Comparison of ENCODE assay signal across 8 cellular contexts in genomic region chr21:17612023-17612564, GRCh38. TPM values are rescaled to one million over a fixed set of nuclear protein-coding genes. Genes with fewer than 3 reads are reported as not detected.
A peak's percentile ranks its signal among the peaks of the same experiment; 100 is the strongest.
DNase-seq lines count a peak whose midpoint lies in the region; ATAC-seq and TF ChIP-seq lines count a peak whose summit lies in the region.

No MANE protein-coding gene starts in this region.

- in situ Hi-C loops in astrocyte of the cerebellum (cut with HindIII; ENCODE audit: low sequenced_read_pairs): no loop called here
- in situ Hi-C loops in gastrocnemius medialis (cut with MboI; ENCODE audit: low sequenced_read_pairs in 4 of 4): no loop called here

- no peaks in the 10 kb centered on the region for H3K27me3 ChIP-seq in Peyer's patch
- H3K27me3 ChIP-seq in iPS DF 6.9 (ENCODE audit: control insufficient read depth, insufficient read depth, low read length): no peaks in the 10 kb centered on the region
- H3K27me3 ChIP-seq in gastrocnemius medialis: peaks cover 8 to 26% (median 11%) of the 10 kb centered on the region in 3 donors

- intact Hi-C loops in gastrocnemius medialis (cut with DNase I; ENCODE audit: low total_unique reads): loop anchor here (10.0 kb wide), 1 partner anchor 313 kb away; no protein-coding TSS in a partner anchor

- WGBS in iPS DF 6.9 (ENCODE audit: insufficient coverage, insufficient read length): no CpG with 5 or more reads among the region's 50 CpGs

- no peak for TF ChIP-seq CTCF in Peyer's patch (IDR thresholded peaks at IDR 0.05)
- TF ChIP-seq CTCF in astrocyte of the cerebellum (IDR thresholded peaks at IDR 0.05; ENCODE audit: low read depth, low read length, missing control alignments): no peak
- no peak for TF ChIP-seq CTCF in gastrocnemius medialis (IDR thresholded peaks at IDR 0.05 in 4 of 5, conservative IDR thresholded peaks at IDR 0.05 in 1 of 5)

- H3K4me3 ChIP-seq in Peyer's patch: peak overlapping the region; percentile 59 to 75 (median 70)
- peak overlapping the region; percentile 92 for H3K4me3 ChIP-seq in astrocyte of the cerebellum (ENCODE audit: low read depth, low read length)
- peak overlapping the region; percentile 90 for H3K4me3 ChIP-seq in iPS DF 6.9 (ENCODE audit: low read length)
- H3K4me3 ChIP-seq in gastrocnemius medialis: peak overlapping the region; percentile 62 to 71 (median 67)

- H3K4me1 ChIP-seq in Peyer's patch (peaks cover 0 to 11% (median 5%) of the 10 kb centered on the region in 4 donors), iPS DF 6.9 (ENCODE audit: control insufficient read depth, insufficient read depth, low read length) (0 out of 2 replicates have a peak, but pooled peaks cover 2% of the 10 kb centered on the region), gastrocnemius medialis (peaks cover 0 to 9% of the 10 kb centered on the region in 2 donors)

- peak overlapping the region; percentile 73 to 84 (median 80) for H3K27ac ChIP-seq in Peyer's patch
- H3K27ac ChIP-seq in iPS DF 6.9 (ENCODE audit: low read length): no peak overlapping the region
- peak overlapping the region; percentile 70 to 84 (median 80) for H3K27ac ChIP-seq in gastrocnemius medialis

- TF ChIP-seq POLR2A in Peyer's patch (IDR thresholded peaks at IDR 0.05) (no peak), gastrocnemius medialis (IDR thresholded peaks at IDR 0.05) (no peak)

- peak; percentile 36 to 86 (median 80) for DNase-seq in NCI-H1417 (lab: John Stamatoyannopoulos, UW)
- no peak for DNase-seq in NCI-H1417 treated with DMSO at 0.1 percent for 48 hours (lab: John Stamatoyannopoulos, UW)
- peak; percentile 16 to 68 (median 62) for DNase-seq in Peyer's patch
- no peak for DNase-seq in astrocyte of the cerebellum (ENCODE audit: low read depth)
- no peak for DNase-seq in iPS DF 6.9 (ENCODE audit: low read depth, low spot score)
- DNase-seq in gastrocnemius medialis: no peak
- DNase-seq in GDM1 (lab: John Stamatoyannopoulos, UW): no peak

- ATAC-seq in HG02798 (IDR thresholded peaks at IDR 0.05; ENCODE audit: poor library complexity, unreplicated experiment) (peak; percentile 2), gastrocnemius medialis (peak in 1 of 2 donors; percentile 5)

- H3K36me3 ChIP-seq in Peyer's patch: no peaks in the 10 kb centered on the region
- 0 out of 2 replicates have a peak, but pooled peaks cover 6% of the 10 kb centered on the region for H3K36me3 ChIP-seq in iPS DF 6.9 (ENCODE audit: control insufficient read depth, insufficient read depth, low read length)
- no peaks in the 10 kb centered on the region for H3K36me3 ChIP-seq in gastrocnemius medialis

- H3K9me3 ChIP-seq in Peyer's patch (no peaks in the 10 kb centered on the region), iPS DF 6.9 (ENCODE audit: control insufficient read depth, insufficient read depth, low read length) (no peaks in the 10 kb centered on the region), gastrocnemius medialis (no peaks in the 10 kb centered on the region)

RNA-seq across cellular contexts. Expression of gene BTG3, which starts 0.6 kb away (rescaled TPM):
- total RNA-seq in Peyer's patch (10 to 100 TPM in 3 of 4 donors, 1 to 10 TPM in 1; 9.9 to 16.5 (median 14.9) TPM), gastrocnemius medialis (1 to 10 TPM; 1.8 to 4.0 (median 3.1) TPM)

Comparison
In these comparisons a context has a peak if more than half of its experiments do, and no peak if none do; other contexts are left out.
1. DNase-seq: peak in NCI-H1417 (3 of 3) and Peyer's patch (3 of 3); none in NCI-H1417 treated with DMSO at 0.1 percent for 48 hours (single experiment), astrocyte of the cerebellum (single experiment), iPS DF 6.9 (single experiment), gastrocnemius medialis (0 of 2) and GDM1 (single experiment).
2. Peak in every context shown above with its lines, with median percentiles within 50 percentile points of each other: H3K4me3 ChIP-seq.